Comparison of ENCODE assay signal across 9 cellular contexts in the genomic region with DNA sequence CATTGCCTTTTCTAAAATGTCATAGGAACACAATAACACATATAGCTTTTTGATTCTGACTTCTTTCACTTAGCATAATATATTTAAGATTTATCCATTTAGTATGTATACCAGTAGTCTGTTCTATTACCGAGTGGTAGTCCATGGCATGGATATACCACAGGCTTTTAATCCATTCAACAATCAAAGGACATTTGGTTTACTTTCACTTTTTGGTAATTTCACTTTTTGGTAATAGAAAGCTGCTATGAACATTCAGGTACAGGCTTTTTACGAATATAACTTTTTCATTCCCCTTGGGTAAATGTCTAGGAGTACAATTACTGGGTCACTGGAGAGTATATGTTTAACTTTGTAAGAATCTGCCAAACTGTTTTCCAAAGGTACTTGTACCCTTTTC.
"Had no signal": no experiment of that assay in that cellular context is flagged by ENCODE, and none has a peak within 500 bp of the region (broad histone marks: within the 10 kb centered on the region; RNA-seq: fewer than 3 reads in every experiment).

No MANE protein-coding gene starts in this region.

- H3K9me3 ChIP-seq: HAP-1 had no signal

- H3K4me2 ChIP-seq: GM23338 had no signal

- ATAC-seq: GM23338, HCT116 had no signal

- H3K36me3 ChIP-seq: HAP-1 had no signal

- H2AFZ ChIP-seq: GM23248, GM23338 had no signal

- H3K4me1 ChIP-seq: HAP-1 had no signal

- H3K27ac ChIP-seq: GM23248 had no signal

- DNase-seq: GM23248, GOT3, H7, H9, HCEC 1CT, HFFc6 had no signal

- H3K9ac ChIP-seq: GM23248 had no signal

- H3K4me3 ChIP-seq: GM23248, GM23338, HAP-1 had no signal
